In the genomic region with DNA sequence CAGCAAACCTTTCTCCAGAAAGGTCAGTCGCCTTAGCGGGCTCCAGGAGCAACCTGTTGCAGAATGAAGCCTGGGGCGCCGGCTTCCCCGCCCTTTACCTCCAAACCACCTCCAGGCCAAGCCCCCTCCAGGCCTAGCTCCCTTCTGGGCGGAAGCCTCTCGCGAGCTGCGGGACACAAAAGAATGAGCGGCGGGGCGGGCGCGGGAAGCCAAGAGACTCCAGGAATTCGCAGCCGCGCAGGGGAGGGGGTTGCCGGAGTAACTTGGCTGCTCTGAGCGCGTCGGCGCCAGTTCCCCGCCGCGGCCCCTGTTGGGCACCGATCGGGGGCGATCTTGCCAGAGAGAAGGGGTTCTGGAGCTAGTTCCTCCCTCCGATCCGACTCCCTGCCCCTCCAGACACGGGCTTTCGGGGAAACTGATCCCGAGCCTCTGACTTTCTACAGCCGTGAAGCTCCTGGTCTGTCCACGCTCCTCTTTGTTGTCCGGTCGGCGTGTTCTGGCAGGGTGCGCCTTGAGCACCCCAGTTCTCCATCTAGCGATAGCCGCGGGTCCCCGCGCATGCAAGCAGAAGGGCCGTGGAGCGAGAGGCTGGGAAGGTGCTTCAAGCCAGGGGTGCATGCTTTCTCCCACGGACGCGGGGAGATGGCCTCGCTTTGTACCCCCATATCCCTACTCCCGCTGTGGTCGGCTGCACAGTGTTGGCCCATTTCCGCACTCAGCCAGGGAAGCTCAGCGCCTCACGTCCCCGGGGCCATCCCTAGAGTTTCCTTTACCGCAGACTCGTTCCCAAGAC, we compare ENCODE assay signal across 8 cellular contexts. TPM values are rescaled to one million over a fixed set of nuclear protein-coding genes. Genes with fewer than 3 reads are reported as not detected.
A peak's percentile ranks its signal among the peaks of the same experiment; 100 is the strongest.
DNase-seq lines count a peak whose midpoint lies in the region; ATAC-seq lines count a peak whose summit lies in the region.

No MANE protein-coding gene starts in this region.

- H3K4me1 Mint-ChIP-seq in central memory CD8-positive, alpha-beta T cell: peaks cover 17% of the 10 kb centered on the region
- peaks cover 26% of the 10 kb centered on the region for H3K4me1 Mint-ChIP-seq in stimulated activated memory B cell treated with anti-CD40 and anti-IgM and Interleukin-4, amounts not matched to agents 10 μg/mL and 1 μg/mL and 100 μg/mL, for 72 hours

- DNase-seq in CD1c-positive myeloid dendritic cell (ENCODE audit: extremely low spot score) (peak; percentile 9), NCI-H1092 (lab: John Stamatoyannopoulos, UW) (peak; percentile 56), left lobe of liver (ENCODE audit: low spot score) (no peak), NAMALWA (ENCODE audit: low spot score) (no peak)
- DNase-seq in central memory CD8-positive, alpha-beta T cell (ENCODE audit: low spot score in 2 of 2): no peak

- no peaks in the 10 kb centered on the region for H3K9me3 Mint-ChIP-seq in central memory CD8-positive, alpha-beta T cell
- peaks cover 2% of the 10 kb centered on the region for H3K9me3 Mint-ChIP-seq in stimulated activated memory B cell treated with anti-CD40 and anti-IgM and Interleukin-4, amounts not matched to agents 10 μg/mL and 1 μg/mL and 100 μg/mL, for 72 hours

- no peak for ATAC-seq in central memory CD8-positive, alpha-beta T cell (replicated peaks; ENCODE audit: extremely low read depth, poor library complexity, severe bottlenecking)
- ATAC-seq in left lobe of liver (peak; percentile 52), HG03469 (IDR thresholded peaks at IDR 0.05; ENCODE audit: unreplicated experiment) (no peak), GM21576 (IDR thresholded peaks at IDR 0.05; ENCODE audit: unreplicated experiment) (no peak)
- no peak for ATAC-seq in stimulated activated memory B cell treated with anti-CD40 and anti-IgM and Interleukin-4, amounts not matched to agents 10 μg/mL and 1 μg/mL and 100 μg/mL, for 72 hours

- no peak overlapping the region for H3K27ac Mint-ChIP-seq in central memory CD8-positive, alpha-beta T cell (ENCODE audit: low read depth)
- no peak overlapping the region for H3K27ac Mint-ChIP-seq in stimulated activated memory B cell treated with anti-CD40 and anti-IgM and Interleukin-4, amounts not matched to agents 10 μg/mL and 1 μg/mL and 100 μg/mL, for 72 hours

- H3K27me3 Mint-ChIP-seq in central memory CD8-positive, alpha-beta T cell: peaks cover 93% of the 10 kb centered on the region
- H3K27me3 Mint-ChIP-seq in stimulated activated memory B cell treated with anti-CD40 and anti-IgM and Interleukin-4, amounts not matched to agents 10 μg/mL and 1 μg/mL and 100 μg/mL, for 72 hours: peaks cover 82% of the 10 kb centered on the region

- peaks cover 2% of the 10 kb centered on the region for H3K36me3 Mint-ChIP-seq in central memory CD8-positive, alpha-beta T cell (ENCODE audit: insufficient read depth)
- H3K36me3 Mint-ChIP-seq in stimulated activated memory B cell treated with anti-CD40 and anti-IgM and Interleukin-4, amounts not matched to agents 10 μg/mL and 1 μg/mL and 100 μg/mL, for 72 hours: no peaks in the 10 kb centered on the region

- H3K4me3 Mint-ChIP-seq in central memory CD8-positive, alpha-beta T cell: peak overlapping the region; percentile 63
- peak overlapping the region; percentile 67 for H3K4me3 Mint-ChIP-seq in stimulated activated memory B cell treated with anti-CD40 and anti-IgM and Interleukin-4, amounts not matched to agents 10 μg/mL and 1 μg/mL and 100 μg/mL, for 72 hours

RNA-seq across cellular contexts. Expression of a gene that starts 1.2 kb away (rescaled TPM):
- 1.3 TPM for total RNA-seq in left lobe of liver

Comparison
In these comparisons a context has a peak if more than half of its experiments do, and no peak if none do; other contexts are left out.
1. DNase-seq: peak in CD1c-positive myeloid dendritic cell (single experiment) and NCI-H1092 (single experiment); none in central memory CD8-positive, alpha-beta T cell (0 of 2), left lobe of liver (single experiment) and NAMALWA (single experiment).